In genomic region chr6:27129095-27129815, GRCh38 we compare ENCODE assay signal across 21 cellular contexts.
A peak's percentile ranks its signal among the peaks of the same experiment; 100 is the strongest.
DNase-seq lines count a peak whose midpoint lies in the region; ATAC-seq, FAIRE-seq and TF ChIP-seq lines count a peak whose summit lies in the region.
"Had no signal": no experiment of that assay in that cellular context is flagged by ENCODE, and none has a peak within 500 bp of the region (broad histone marks: within the 10 kb centered on the region; RNA-seq: fewer than 3 reads in every experiment).

No MANE protein-coding gene starts in this region.

- H3K9me3 ChIP-seq in A549 (no peaks in the 10 kb centered on the region), DND-41 (ENCODE audit: insufficient read depth, low read length, severe bottlenecking) (no peaks in the 10 kb centered on the region), SK-N-MC (ENCODE audit: low read depth, low read length) (no peaks in the 10 kb centered on the region)
- H3K9me3 ChIP-seq: neutrophil, vagina had no signal

- H2AFZ ChIP-seq in DND-41 (ENCODE audit: low read depth, low read length): no peak overlapping the region

- no peak for TF ChIP-seq POLR2A in A549 (IDR thresholded peaks at IDR 0.05; ENCODE audit: low read length)

- POLR2A ChIA-PET in A549 (lab: Yijun Ruan, JAX) (no interaction called here), RWPE1 (lab: Yijun Ruan, JAX; ENCODE audit: low non-redundant PET) (no interaction called here)

- H3K27ac Mint-ChIP-seq in activated naive CD8-positive, alpha-beta T cell treated with anti-CD3 and anti-CD28 coated beads, Interleukin-2, amount 50 U/mL, for 24 hours: no peak overlapping the region
- H3K27ac Mint-ChIP-seq: CD14-positive monocyte, immature natural killer cell had no signal

- H3K27me3 ChIP-seq in DND-41 (ENCODE audit: insufficient read depth, low read length, poor library complexity): no peaks in the 10 kb centered on the region
- H3K27me3 ChIP-seq: vagina had no signal

- CTCF ChIA-PET in A549 (lab: Yijun Ruan, JAX): interaction anchor here (0.7 kb wide), 1 partner anchor 558 kb away, joined by 5 read pairs; no protein-coding TSS in a partner anchor
- CTCF ChIA-PET in RWPE1 (lab: Yijun Ruan, JAX): no interaction called here

- H3K27ac ChIP-seq in A549 (peak overlapping the region; percentile 24 to 91; a peak in 3 of 6 replicates), DND-41 (ENCODE audit: low read length) (peak overlapping the region; percentile 97), SK-N-MC (peak overlapping the region; percentile 72), RWPE1 (no peak overlapping the region)
- H3K27ac ChIP-seq: neutrophil, vagina had no signal

- H3K79me2 ChIP-seq in DND-41 (ENCODE audit: insufficient read depth, low read length): peaks cover 39% of the 10 kb centered on the region

- H3K4me3 ChIP-seq in A549 (no peak overlapping the region), DND-41 (ENCODE audit: low read depth in 1 of 2, low read length in 2 of 2) (no peak overlapping the region), SK-N-MC (no peak overlapping the region)
- H3K4me3 ChIP-seq: vagina had no signal

- H3K36me3 Mint-ChIP-seq in activated naive CD8-positive, alpha-beta T cell treated with anti-CD3 and anti-CD28 coated beads, Interleukin-2, amount 50 U/mL, for 24 hours (ENCODE audit: low read depth): no peaks in the 10 kb centered on the region
- H3K36me3 Mint-ChIP-seq: CD14-positive monocyte, immature natural killer cell had no signal

- no peak overlapping the region for H3K4me3 Mint-ChIP-seq in activated naive CD8-positive, alpha-beta T cell treated with anti-CD3 and anti-CD28 coated beads, Interleukin-2, amount 50 U/mL, for 24 hours
- H3K4me3 Mint-ChIP-seq: CD14-positive monocyte, immature natural killer cell had no signal

- 81% methylated on average over 5 of the region's 5 CpGs for WGBS in A549 (ENCODE audit: missing lambda C conversion rate)

- no peaks in the 10 kb centered on the region for H3K9me3 Mint-ChIP-seq in activated naive CD8-positive, alpha-beta T cell treated with anti-CD3 and anti-CD28 coated beads, Interleukin-2, amount 50 U/mL, for 24 hours
- H3K9me3 Mint-ChIP-seq: immature natural killer cell had no signal

- no peak for TF ChIP-seq RAD21 in A549 (conservative IDR thresholded peaks at IDR 0.05 in 1 of 2, IDR thresholded peaks at IDR 0.05 in 1 of 2)

- TF ChIP-seq EP300 in A549 (IDR thresholded peaks at IDR 0.05): no peak

- TF ChIP-seq CTCF in A549 (IDR thresholded peaks at IDR 0.05): no peak
- no peak for TF ChIP-seq CTCF in DND-41 (IDR thresholded peaks at IDR 0.05; ENCODE audit: borderline replicate concordance, extremely low read depth, low read length, poor library complexity, severe bottlenecking)
- no peak for TF ChIP-seq CTCF in RWPE1 (conservative IDR thresholded peaks at IDR 0.05; ENCODE audit: low read depth)

- no peaks in the 10 kb centered on the region for H3K27me3 Mint-ChIP-seq in activated naive CD8-positive, alpha-beta T cell treated with anti-CD3 and anti-CD28 coated beads, Interleukin-2, amount 50 U/mL, for 24 hours

- FAIRE-seq in A549 (lab: Jason Lieb, UNC): no peak
- FAIRE-seq: RCC 7860 had no signal

- peaks cover 25% of the 10 kb centered on the region for H3K4me1 Mint-ChIP-seq in activated naive CD8-positive, alpha-beta T cell treated with anti-CD3 and anti-CD28 coated beads, Interleukin-2, amount 50 U/mL, for 24 hours

- peaks cover 3% of the 10 kb centered on the region; the same call in 1 of the 2 replicates for H3K36me3 ChIP-seq in DND-41 (ENCODE audit: insufficient read depth, low read length)
- H3K36me3 ChIP-seq in SK-N-MC (ENCODE audit: insufficient read depth, low read length): no peaks in the 10 kb centered on the region
- H3K36me3 ChIP-seq: neutrophil, vagina had no signal

- H3K4me1 ChIP-seq in A549 (peaks cover 34% of the 10 kb centered on the region; the same call in 2 of the 3 replicates), DND-41 (ENCODE audit: insufficient read depth, low read length) (peaks cover 60% of the 10 kb centered on the region)

- no peak for DNase-seq in A549 (ENCODE audit: low read depth in 1 of 2, low spot score in 1 of 2)
- DNase-seq in DND-41: no peak
- peak; percentile 67 for DNase-seq in NCI-H2029 (lab: John Stamatoyannopoulos, UW)
- no peak for DNase-seq in SK-N-MC (ENCODE audit: low read depth, low spot score)
- no peak for DNase-seq in KG1 (lab: John Stamatoyannopoulos, UW)
- DNase-seq in activated naive CD8-positive, alpha-beta T cell treated with anti-CD3 and anti-CD28 coated beads, Interleukin-2, amount 50 U/mL, for 24 hours: no peak
- DNase-seq in RWPE1 (ENCODE audit: low spot score): no peak
- no peak for DNase-seq in NCI-H187 treated with DMSO at 0.1 percent for 48 hours (lab: John Stamatoyannopoulos, UW)
- DNase-seq: activated CD4-positive, alpha-beta T cell treated with anti-CD3 and anti-CD28 coated beads, Interleukin-2, amount 50 U/mL, for 48 hours; activated naive CD4-positive, alpha-beta T cell; effector memory CD4-positive, alpha-beta T cell; foreskin fibroblast; GF-D8; GOT3; immature natural killer cell; NCI-H2171; stimulated activated naive CD4-positive, alpha-beta T cell treated with Interleukin-2 at 50 U/mL for 16 hours had no signal

- H3K9ac ChIP-seq in DND-41 (ENCODE audit: low read depth, low read length) (peak overlapping the region; percentile 83), SK-N-MC (ENCODE audit: insufficient read length) (no peak overlapping the region)

- H3K4me2 ChIP-seq in A549 (peak overlapping the region; percentile 85; the same call in 2 of the 3 replicates), DND-41 (ENCODE audit: insufficient read depth, low read length) (peak overlapping the region; percentile 59)

- H4K20me1 ChIP-seq in DND-41 (ENCODE audit: insufficient read depth, low read length): no peaks in the 10 kb centered on the region

- ATAC-seq in A549 (no peak), DND-41 (ENCODE audit: insufficient read depth, low read depth) (no peak)
- ATAC-seq in activated naive CD8-positive, alpha-beta T cell treated with anti-CD3 and anti-CD28 coated beads, Interleukin-2, amount 50 U/mL, for 24 hours: no peak

TF ChIP-seq in A549, 52 proteins besides CTCF, POLR2A, EP300 and RAD21:
- TF ChIP-seq CHD4 (IDR thresholded peaks at IDR 0.05; ENCODE audit: borderline replicate concordance) (no peak), FOSL2 (IDR thresholded peaks at IDR 0.05) (no peak), FOSL2 (CRISPR knock-in tag; IDR thresholded peaks at IDR 0.05) (no peak), SREBF2 (IDR thresholded peaks at IDR 0.05) (no peak), CBX2 (IDR thresholded peaks at IDR 0.05; ENCODE audit: borderline replicate concordance, low read depth) (no peak), MAFK (IDR thresholded peaks at IDR 0.05; ENCODE audit: partially characterized antibody) (peak; percentile 52)
